Comparison of ENCODE assay signal across 16 cellular contexts in genomic region chr2:11071939-11072338, GRCh38.
"Had no signal": no experiment of that assay in that cellular context is flagged by ENCODE, and none has a peak within 500 bp of the region (broad histone marks: within the 10 kb centered on the region; RNA-seq: fewer than 3 reads in every experiment).

No MANE protein-coding gene starts in this region.

- H3K4me1 ChIP-seq: left lung, psoas muscle, tibial artery had no signal

- H3K36me3 ChIP-seq: left lung, sigmoid colon, stomach, tibial artery had no signal

- H3K27ac Mint-ChIP-seq: naive thymus-derived CD4-positive, alpha-beta T cell; nephron progenitor cell; stimulated activated effector memory CD8-positive, alpha-beta T cell treated with anti-CD3 and anti-CD28 coated beads, Interleukin-12 subunit alpha, Interleukin-12 subunit beta, amount 100 ng/mL, for 72 hours; type B pancreatic cell had no signal

- H3K9me3 Mint-ChIP-seq: nephron progenitor cell; stimulated activated effector memory CD8-positive, alpha-beta T cell treated with anti-CD3 and anti-CD28 coated beads, Interleukin-12 subunit alpha, Interleukin-12 subunit beta, amount 100 ng/mL, for 72 hours; type B pancreatic cell had no signal

- H3K27me3 ChIP-seq: left lung had no signal

- ATAC-seq: naive thymus-derived CD4-positive, alpha-beta T cell; psoas muscle had no signal

- H3K4me3 ChIP-seq: left lung, psoas muscle, sigmoid colon, stomach, tibial artery had no signal

- H3K27ac ChIP-seq: left lung, psoas muscle, sigmoid colon, stomach, tibial artery had no signal

- DNase-seq: cortex of kidney; effector CD4-positive, alpha-beta T cell; left cardiac atrium; left lung; mammary epithelial cell; midbrain; naive thymus-derived CD4-positive, alpha-beta T cell; nephron progenitor cell; nucleus accumbens; psoas muscle; sigmoid colon; stimulated activated CD4-positive, alpha-beta T cell treated with anti-CD3 and anti-CD28 coated beads, Interleukin-4, amount 100 ng/mL, for 24 hours; stomach had no signal

- H3K9me3 ChIP-seq: left lung, psoas muscle, sigmoid colon, stomach, tibial artery had no signal

- H3K4me3 Mint-ChIP-seq: naive thymus-derived CD4-positive, alpha-beta T cell; nephron progenitor cell; stimulated activated effector memory CD8-positive, alpha-beta T cell treated with anti-CD3 and anti-CD28 coated beads, Interleukin-12 subunit alpha, Interleukin-12 subunit beta, amount 100 ng/mL, for 72 hours; type B pancreatic cell had no signal

- H3K36me3 Mint-ChIP-seq: naive thymus-derived CD4-positive, alpha-beta T cell; stimulated activated effector memory CD8-positive, alpha-beta T cell treated with anti-CD3 and anti-CD28 coated beads, Interleukin-12 subunit alpha, Interleukin-12 subunit beta, amount 100 ng/mL, for 72 hours; type B pancreatic cell had no signal
